1 cellular context compared by ENCODE assay signal in the genomic region with DNA sequence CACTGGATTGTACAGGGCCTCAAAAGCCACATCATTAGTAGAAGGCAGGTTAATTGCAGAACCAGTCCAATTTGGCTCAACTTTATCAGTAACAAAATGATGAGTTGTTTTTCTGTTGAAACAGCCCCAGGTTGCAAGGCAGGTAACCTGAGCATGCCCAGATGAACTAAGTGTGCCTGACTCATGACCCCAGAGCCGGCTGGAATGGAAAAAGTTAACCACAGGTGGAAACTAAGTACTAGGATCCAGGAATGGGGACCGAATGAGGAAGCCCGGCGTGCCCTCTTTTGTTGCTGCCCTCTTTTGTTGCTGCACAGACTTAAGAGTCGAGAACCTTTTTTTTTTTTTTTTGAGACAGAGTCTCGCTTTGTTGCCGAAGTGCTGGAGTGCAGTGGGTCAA.
TF ChIP-seq lines count a peak whose summit lies in the region.

No MANE protein-coding gene starts in this region.

TF ChIP-seq in K562, 482 proteins besides CTCF, POLR2A, EP300 and RAD21 (continued from another document):
- no peak for TF ChIP-seq AFF4 (CRISPR knock-in tag; IDR thresholded peaks at IDR 0.05)
